Comparison of ENCODE assay signal across 1 cellular context in the genomic region with DNA sequence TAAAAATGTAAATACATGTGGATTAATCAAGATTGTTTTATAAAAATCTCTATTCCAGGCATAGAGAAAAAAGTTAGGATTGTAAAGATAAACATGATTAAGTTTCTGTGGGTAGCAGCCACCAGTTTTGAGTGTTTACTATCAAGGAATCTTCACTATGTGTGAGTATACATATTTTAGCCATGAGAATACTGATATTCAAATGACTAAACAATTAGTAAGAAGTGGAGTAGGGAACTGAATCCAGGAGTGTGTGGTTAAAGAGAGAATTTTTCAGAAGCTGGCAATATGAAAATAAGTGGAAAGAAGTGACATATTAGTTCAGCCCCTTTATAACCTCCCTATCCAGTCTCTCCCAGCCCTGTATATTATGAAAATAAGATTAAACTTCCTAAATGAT.
TF ChIP-seq lines count a peak whose summit lies in the region.

No MANE protein-coding gene starts in this region.

TF ChIP-seq in SK-N-SH treated with all-trans-retinoic acid at 6 μM for 48 hours, 23 proteins besides CTCF, POLR2A, EP300 and RAD21 (continued from another document):
- TF ChIP-seq, protein P1, sequence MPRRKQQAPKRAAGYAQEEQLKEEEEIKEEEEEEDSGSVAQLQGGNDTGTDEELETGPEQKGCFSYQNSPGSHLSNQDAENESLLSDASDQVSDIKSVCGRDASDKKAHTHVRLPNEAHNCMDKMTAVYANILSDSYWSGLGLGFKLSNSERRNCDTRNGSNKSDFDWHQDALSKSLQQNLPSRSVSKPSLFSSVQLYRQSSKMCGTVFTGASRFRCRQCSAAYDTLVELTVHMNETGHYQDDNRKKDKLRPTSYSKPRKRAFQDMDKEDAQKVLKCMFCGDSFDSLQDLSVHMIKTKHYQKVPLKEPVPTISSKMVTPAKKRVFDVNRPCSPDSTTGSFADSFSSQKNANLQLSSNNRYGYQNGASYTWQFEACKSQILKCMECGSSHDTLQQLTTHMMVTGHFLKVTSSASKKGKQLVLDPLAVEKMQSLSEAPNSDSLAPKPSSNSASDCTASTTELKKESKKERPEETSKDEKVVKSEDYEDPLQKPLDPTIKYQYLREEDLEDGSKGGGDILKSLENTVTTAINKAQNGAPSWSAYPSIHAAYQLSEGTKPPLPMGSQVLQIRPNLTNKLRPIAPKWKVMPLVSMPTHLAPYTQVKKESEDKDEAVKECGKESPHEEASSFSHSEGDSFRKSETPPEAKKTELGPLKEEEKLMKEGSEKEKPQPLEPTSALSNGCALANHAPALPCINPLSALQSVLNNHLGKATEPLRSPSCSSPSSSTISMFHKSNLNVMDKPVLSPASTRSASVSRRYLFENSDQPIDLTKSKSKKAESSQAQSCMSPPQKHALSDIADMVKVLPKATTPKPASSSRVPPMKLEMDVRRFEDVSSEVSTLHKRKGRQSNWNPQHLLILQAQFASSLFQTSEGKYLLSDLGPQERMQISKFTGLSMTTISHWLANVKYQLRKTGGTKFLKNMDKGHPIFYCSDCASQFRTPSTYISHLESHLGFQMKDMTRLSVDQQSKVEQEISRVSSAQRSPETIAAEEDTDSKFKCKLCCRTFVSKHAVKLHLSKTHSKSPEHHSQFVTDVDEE (CRISPR knock-in tag; IDR thresholded peaks at IDR 0.05), result no peak
TF ChIP-seq in SK-N-SH treated with all-trans-retinoic acid at 6 μM for 48 hours: peak in this region for 0.
